In genomic region chr10:98446656-98447221, GRCh38 we compare ENCODE assay signal across 8 cellular contexts. TPM values are rescaled to one million over a fixed set of nuclear protein-coding genes. Genes with fewer than 3 reads are reported as not detected.
DNase-seq lines count a peak whose midpoint lies in the region; ATAC-seq and TF ChIP-seq lines count a peak whose summit lies in the region.

TSS of gene HPS1 (minus strand) at chr10:98446935. CDS start at chr10:98443240, 3,695 bp downstream.

- H3K9me3 ChIP-seq in SJSA1 (replicated peaks) = no peaks in the 10 kb centered on the region
- no peaks in the 10 kb centered on the region for H3K9me3 ChIP-seq in ovary
- no peaks in the 10 kb centered on the region for H3K9me3 ChIP-seq in thoracic aorta

- TF ChIP-seq POLR2A in ovary (IDR thresholded peaks at IDR 0.05) = peak; percentile 86

- ATAC-seq in GM19468 (IDR thresholded peaks at IDR 0.05; ENCODE audit: extremely low read depth, unreplicated experiment) (peak; percentile 94), thoracic aorta (ENCODE audit: insufficient number of reproducible peaks, low FRiP score, low read depth) (peak; percentile 78)

- H3K27me3 ChIP-seq in SJSA1 (replicated peaks) (0 out of 2 replicates have a peak, but pooled peaks cover 3% of the 10 kb centered on the region), ovary (no peaks in the 10 kb centered on the region), thoracic aorta (replicated peaks; ENCODE audit: insufficient read depth) (no peaks in the 10 kb centered on the region)

- H3K4me1 ChIP-seq in SJSA1 (replicated peaks) = peaks cover 13% of the 10 kb centered on the region
- H3K4me1 ChIP-seq in ovary (ENCODE audit: insufficient read depth) = peaks cover 4% of the 10 kb centered on the region
- peaks cover 2 to 6% of the 10 kb centered on the region in 2 donors for H3K4me1 ChIP-seq in thoracic aorta (ENCODE audit: control insufficient read depth in 1 of 2, low read depth in 2 of 2)

- TF ChIP-seq EP300 in ovary (IDR thresholded peaks at IDR 0.05) = no peak

- H3K4me3 ChIP-seq in SJSA1 (peak within 1 kb of the TSS; percentile 76), ovary (peak within 1 kb of the TSS; percentile 82), thoracic aorta (peak within 1 kb of the TSS; percentile 86)

- 2 to 4% (median 4%) methylated on average over 34 to 47 of the region's 47 CpGs for WGBS in ovary, 3 donors

- peaks cover 40% of the 10 kb centered on the region for H3K36me3 ChIP-seq in SJSA1
- no peaks in the 10 kb centered on the region for H3K36me3 ChIP-seq in ovary
- peaks cover 7% of the 10 kb centered on the region for H3K36me3 ChIP-seq in thoracic aorta

- TF ChIP-seq CTCF in ovary (IDR thresholded peaks at IDR 0.05) = peak in 1 of 3 donors; percentile 12
- TF ChIP-seq CTCF in thoracic aorta (IDR thresholded peaks at IDR 0.05) = no peak

- DNase-seq in D341Med (ENCODE audit: low spot score) (peak; percentile 90), HPDE6-E6E7 (ENCODE audit: extremely low spot score) (peak; percentile 78), SJSA1 (ENCODE audit: low read depth in 1 of 2, low spot score in 2 of 2) (peak; percentile 76 to 81), glomerular visceral epithelial cell (ENCODE audit: extremely low spot score) (peak; percentile 74), ovary (peak; percentile 77 to 90 (median 85)), thoracic aorta (ENCODE audit: low spot score) (no peak)
- DNase-seq in activated naive CD4-positive, alpha-beta T cell treated with anti-CD3 and anti-CD28 coated beads, Interleukin-2, amount 50 U/mL, for 16 hours = peak; percentile 88

- intact Hi-C loops in ovary (cut with DNase I) = no loop called here

- H3K27ac ChIP-seq in SJSA1 (peak within 1 kb of the TSS; percentile 76), ovary (peak within 1 kb of the TSS; percentile 88 to 92), thoracic aorta (peak within 1 kb of the TSS; percentile 84 to 95)

RNA-seq across cellular contexts. Expression of gene HPS1, which starts in this region (rescaled TPM):
- 38.6 and 41.6 TPM in 2 replicates for total RNA-seq in SJSA1 (2014; rRNA removed; shearing (Covaris generic))
- total RNA-seq in ovary (10 to 100 TPM; 32.1 to 56.8 (median 44.0) TPM), thoracic aorta (10 to 100 TPM; 60.1 to 79.3 TPM)
- polyA plus RNA-seq in ovary = 10 to 100 TPM; 33.0 to 36.3 TPM
